In genomic region chr12:123767613-123768012, GRCh38 we compare ENCODE assay signal across 11 cellular contexts. TPM values are rescaled to one million over a fixed set of nuclear protein-coding genes. Genes with fewer than 3 reads are reported as not detected.
A peak's percentile ranks its signal among the peaks of the same experiment; 100 is the strongest.
DNase-seq lines count a peak whose midpoint lies in the region; ATAC-seq and TF ChIP-seq lines count a peak whose summit lies in the region.
"Had no signal": no experiment of that assay in that cellular context is flagged by ENCODE, and none has a peak within 500 bp of the region (broad histone marks: within the 10 kb centered on the region; RNA-seq: fewer than 3 reads in every experiment).

No MANE protein-coding gene starts in this region.

- H3K27me3 Mint-ChIP-seq in endothelial cell (ENCODE audit: unreplicated experiment), result peaks cover 2% of the 10 kb centered on the region
- H3K27me3 Mint-ChIP-seq: activated naive CD4-positive, alpha-beta T cell treated with anti-CD3 and anti-CD28 coated beads, Interleukin-2, amount 50 U/mL, for 24 hours had no signal

- peaks cover 7 to 22% (median 10%) of the 10 kb centered on the region in 11 experiments for H3K27me3 ChIP-seq in BLaER1 treated with 17β-estradiol and CSF1 and Interleukin-3, amounts not matched to agents 10 nM and 100 nM

- no peak overlapping the region for H3K4me3 Mint-ChIP-seq in endothelial cell (ENCODE audit: unreplicated experiment)
- H3K4me3 Mint-ChIP-seq: activated naive CD4-positive, alpha-beta T cell treated with anti-CD3 and anti-CD28 coated beads, Interleukin-2, amount 50 U/mL, for 24 hours had no signal

- H3K9me3 ChIP-seq in BLaER1 treated with 17β-estradiol and CSF1 and Interleukin-3, amounts not matched to agents 10 nM and 100 nM (replicated peaks in 1 of 11), result no peaks in the 10 kb centered on the region
- H3K9me3 ChIP-seq: esophagus squamous epithelium had no signal

- H3K4me1 ChIP-seq in BLaER1 treated with 17β-estradiol and CSF1 and Interleukin-3, amounts not matched to agents 10 nM and 100 nM, result peaks cover 2 to 15% (median 5%) of the 10 kb centered on the region in 10 experiments; a peak in 16 of 20 replicates
- H3K4me1 ChIP-seq: Caco-2 had no signal

- H3K36me3 Mint-ChIP-seq in endothelial cell (ENCODE audit: low read depth, unreplicated experiment), result no peaks in the 10 kb centered on the region
- H3K36me3 Mint-ChIP-seq: activated naive CD4-positive, alpha-beta T cell treated with anti-CD3 and anti-CD28 coated beads, Interleukin-2, amount 50 U/mL, for 24 hours had no signal

- DNase-seq in UCSD-AML1 (lab: John Stamatoyannopoulos, UW; ENCODE audit: unreplicated experiment) (peak; percentile 71), NCI-H1048 (lab: John Stamatoyannopoulos, UW) (no peak), COLO829 (ENCODE audit: low spot score) (no peak), endothelial cell (ENCODE audit: low spot score) (no peak), left cardiac atrium (no peak)
- DNase-seq: Caco-2, esophagus squamous epithelium had no signal

- H3K4me3 ChIP-seq in BLaER1 treated with 17β-estradiol and CSF1 and Interleukin-3, amounts not matched to agents 10 nM and 100 nM, result no peak overlapping the region
- H3K4me3 ChIP-seq: esophagus squamous epithelium had no signal

- peak overlapping the region in 10 of 11 experiments; percentile 8 to 68 (median 42); a peak in 13 of 22 replicates for H3K4me2 ChIP-seq in BLaER1 treated with 17β-estradiol and CSF1 and Interleukin-3, amounts not matched to agents 10 nM and 100 nM

- peaks cover 0 to 7% (median 0%) of the 10 kb centered on the region in 11 experiments; a peak in 4 of 22 replicates for H4K20me1 ChIP-seq in BLaER1 treated with 17β-estradiol and CSF1 and Interleukin-3, amounts not matched to agents 10 nM and 100 nM

- no peak for TF ChIP-seq CTCF in endothelial cell (IDR thresholded peaks at IDR 0.05; ENCODE audit: unreplicated experiment)

- no peak overlapping the region for H3K27ac ChIP-seq in BLaER1 treated with 17β-estradiol and CSF1 and Interleukin-3, amounts not matched to agents 10 nM and 100 nM
- H3K27ac ChIP-seq: esophagus squamous epithelium had no signal

- ATAC-seq in GM18909 (IDR thresholded peaks at IDR 0.05; ENCODE audit: poor library complexity, unreplicated experiment) (peak; percentile 83), HG02981 (IDR thresholded peaks at IDR 0.05; ENCODE audit: unreplicated experiment) (peak; percentile 87), left cardiac atrium (no peak)

- no peak overlapping the region for H3K27ac Mint-ChIP-seq in endothelial cell (ENCODE audit: unreplicated experiment)
- H3K27ac Mint-ChIP-seq: activated naive CD4-positive, alpha-beta T cell treated with anti-CD3 and anti-CD28 coated beads, Interleukin-2, amount 50 U/mL, for 24 hours had no signal

- intact Hi-C loops in left cardiac atrium (cut with DNase I), result no loop called here

- H3K9me3 Mint-ChIP-seq in endothelial cell (ENCODE audit: unreplicated experiment), result no peaks in the 10 kb centered on the region
- H3K9me3 Mint-ChIP-seq: activated naive CD4-positive, alpha-beta T cell treated with anti-CD3 and anti-CD28 coated beads, Interleukin-2, amount 50 U/mL, for 24 hours had no signal

- no peaks in the 10 kb centered on the region for H3K4me1 Mint-ChIP-seq in endothelial cell (ENCODE audit: unreplicated experiment)

- H3K36me3 ChIP-seq in BLaER1 treated with 17β-estradiol and CSF1 and Interleukin-3, amounts not matched to agents 10 nM and 100 nM, result no peaks in the 10 kb centered on the region
- H3K36me3 ChIP-seq: esophagus squamous epithelium had no signal

- H3K9ac ChIP-seq in BLaER1 treated with 17β-estradiol and CSF1 and Interleukin-3, amounts not matched to agents 10 nM and 100 nM, result no peak overlapping the region

RNA-seq across cellular contexts. Expression of gene DNAH10, which starts 5.5 kb away (rescaled TPM):
- 1.2 TPM for total RNA-seq in endothelial cell (ENCODE audit: unreplicated experiment)
- total RNA-seq in left cardiac atrium, result under 1 TPM; 0.03 to 0.29 TPM
- total RNA-seq: esophagus squamous epithelium had no signal

RNA-seq across cellular contexts. Expression of gene ATP6V0A2, which starts 55.5 kb away (rescaled TPM):
- total RNA-seq in endothelial cell (ENCODE audit: unreplicated experiment), result 52.4 TPM
- 10 to 100 TPM; 14.6 to 20.5 TPM for total RNA-seq in left cardiac atrium

Comparison
In these comparisons a context has a peak if more than half of its experiments do, and no peak if none do; other contexts are left out.
1. ATAC-seq: peak in GM18909 (single experiment) and HG02981 (single experiment); none in left cardiac atrium (0 of 2).